7 cellular contexts compared by ENCODE assay signal in the genomic region with DNA sequence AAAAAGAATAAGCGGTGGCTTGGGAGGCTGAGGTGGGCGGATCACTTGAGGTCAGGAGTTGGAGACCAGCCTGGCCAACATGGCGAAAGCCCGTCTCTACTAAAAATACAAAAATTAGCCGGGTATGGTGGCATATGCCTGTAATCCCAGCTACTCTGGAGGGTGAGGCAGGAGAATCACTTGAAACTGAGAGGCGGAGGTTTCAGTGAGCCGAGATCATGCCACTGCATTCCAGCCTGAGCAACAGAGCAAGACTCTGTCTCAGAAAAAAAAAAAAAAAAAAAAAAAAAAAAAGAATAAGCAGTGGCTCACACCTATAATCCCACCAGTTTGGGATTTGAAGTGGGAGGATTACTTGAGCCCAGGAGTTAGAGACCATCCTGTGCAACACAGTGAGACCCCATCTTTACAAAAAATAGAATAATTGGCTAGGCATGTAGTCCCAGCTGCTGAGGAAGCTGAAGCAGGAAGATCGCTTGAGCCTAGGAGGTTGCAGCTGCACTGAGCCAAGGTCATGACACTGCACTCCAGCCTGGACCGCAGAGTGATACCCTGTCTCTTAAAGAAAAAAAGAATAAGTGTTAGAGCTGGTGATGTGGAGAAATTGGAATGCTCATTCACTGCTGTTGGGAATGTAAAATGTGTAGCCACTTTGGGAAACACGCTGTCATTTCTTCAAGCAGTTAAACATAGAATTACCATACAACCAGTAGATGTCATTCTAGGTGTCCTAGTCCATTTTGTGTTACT. TPM values are rescaled to one million over a fixed set of nuclear protein-coding genes. Genes with fewer than 3 reads are reported as not detected.
DNase-seq lines count a peak whose midpoint lies in the region; ATAC-seq and TF ChIP-seq lines count a peak whose summit lies in the region.
"Not testable (repeated sequence)": the region's sequence is repeated elsewhere in the genome, so short reads cannot be mapped to it uniquely, and the experiment has no call there.

No MANE protein-coding gene starts in this region.

- not testable (repeated sequence) for TF ChIP-seq CTCF in astrocyte of the spinal cord (IDR thresholded peaks at IDR 0.05; ENCODE audit: low read depth, low read length); fibroblast of lung (conservative IDR thresholded peaks at IDR 0.05 in 1 of 2, IDR thresholded peaks at IDR 0.05 in 1 of 2; ENCODE audit: low read depth in 1 of 2, low read length in 2 of 2)

- in situ Hi-C loops in GM23248 (cut with MboI); astrocyte of the spinal cord (cut with HindIII; ENCODE audit: low sequenced_read_pairs): not testable (repeated sequence)

- not testable (repeated sequence) for H3K9ac ChIP-seq in GM23248; fibroblast of lung (ENCODE audit: insufficient read depth, low read length)

- not testable (repeated sequence) for H3K4me3 ChIP-seq in GM23248; astrocyte of the spinal cord (ENCODE audit: low read depth, low read length); fibroblast of lung (replicated peaks in 1 of 4; ENCODE audit: control extremely low read depth in 1 of 4, insufficient read depth in 1 of 4, low read depth in 3 of 4, low read length in 4 of 4)

- intact Hi-C loops in sciatic nerve (cut with DNase I): not testable (repeated sequence)

- H3K79me2 ChIP-seq in GM23248 (ENCODE audit: insufficient read depth) (peaks cover 86% of the 10 kb centered on the region), fibroblast of lung (ENCODE audit: control insufficient read depth, insufficient read depth, low read length) (peaks cover 12% of the 10 kb centered on the region)

- 95 to 98% methylated on average over 10 of the region's 10 CpGs for WGBS in GM23248 (ENCODE audit: low coverage in 1 of 2, low lambda C conversion rate in 2 of 2, missing lambda C conversion rate in 2 of 2), 2 experiments

- H3K36me3 ChIP-seq in GM23248 (ENCODE audit: low read depth); fibroblast of lung (ENCODE audit: control insufficient read depth, insufficient read depth, low read length): not testable (repeated sequence)

- H2AFZ ChIP-seq in GM23248; fibroblast of lung (ENCODE audit: low read length): not testable (repeated sequence)

- DNase-seq in GM23248 (peak; percentile 18), NCI-H82 (lab: John Stamatoyannopoulos, UW) (peak; percentile 70), astrocyte of the spinal cord (ENCODE audit: low read depth, low spot score) (peak; percentile 24), fibroblast of lung (ENCODE audit: low read depth in 2 of 2) (peak; percentile 67 to 77), hepatic stellate cell (ENCODE audit: low spot score) (peak; percentile 27), myocyte (ENCODE audit: low read depth) (peak; percentile 26)
- not testable (repeated sequence) for DNase-seq in sciatic nerve (ENCODE audit: low spot score)

- H3F3A ChIP-seq in GM23248 (ENCODE audit: insufficient read depth): not testable (repeated sequence)

- not testable (repeated sequence) for H3K4me2 ChIP-seq in GM23248 (ENCODE audit: unreplicated experiment)
- H3K4me2 ChIP-seq in fibroblast of lung (ENCODE audit: extremely low read depth, insufficient read depth, low read length): peak overlapping the region; percentile 25

- not testable (repeated sequence) for H4K20me1 ChIP-seq in GM23248 (ENCODE audit: insufficient read depth); fibroblast of lung (ENCODE audit: control insufficient read depth, extremely low read depth, insufficient read depth, low read length)

- peak; percentile 86 for ATAC-seq in sciatic nerve

- H3K27ac ChIP-seq in GM23248 (peak overlapping the region; percentile 56; the same call in 1 of the 2 replicates), fibroblast of lung (ENCODE audit: insufficient read depth, low read length) (peak overlapping the region; percentile 51)

- H3K9me2 ChIP-seq in GM23248 (ENCODE audit: insufficient read depth): not testable (repeated sequence)

- 0 out of 2 replicates have a peak, but pooled peaks cover 15% of the 10 kb centered on the region for H3K4me1 ChIP-seq in GM23248 (ENCODE audit: insufficient read depth)
- H3K4me1 ChIP-seq in fibroblast of lung (ENCODE audit: control insufficient read depth, extremely low read depth, insufficient read depth, low read length): peaks cover 11% of the 10 kb centered on the region

- H3K27me3 ChIP-seq in GM23248 (replicated peaks; ENCODE audit: insufficient read depth); fibroblast of lung (ENCODE audit: control insufficient read depth, insufficient read depth, low read length): not testable (repeated sequence)

- not testable (repeated sequence) for H3K9me3 ChIP-seq in GM23248 (ENCODE audit: low read depth); fibroblast of lung (ENCODE audit: control insufficient read depth, insufficient read depth, low read depth, low read length)

RNA-seq across cellular contexts. Expression of a gene that starts 12.5 kb away (rescaled TPM):
- 13.8 and 13.9 TPM in 2 replicates for total RNA-seq in GM23248 (2014; rRNA removed; shearing (Covaris generic))
- 8.4 and 9.7 TPM in 2 replicates for polyA plus RNA-seq in GM23248 (2016; fragmentation: Nextera tagmentation; extraction: Ambion mirVana)
- total RNA-seq in fibroblast of lung: 11.8 and 16.3 TPM in 2 replicates
- 13.1 and 13.7 TPM in 2 replicates for polyA plus RNA-seq in fibroblast of lung
- 11.7 and 13.0 TPM in 2 replicates for polyA plus RNA-seq in fibroblast of lung (2012)
- 53.2 and 73.3 TPM in 2 replicates for polyA minus RNA-seq in fibroblast of lung (ENCODE audit: low replicate concordance)
- total RNA-seq in myocyte: 29.2 and 33.7 TPM in 2 replicates
- 31.3 TPM for polyA plus RNA-seq in myocyte (2012)
- total RNA-seq in sciatic nerve: 35.8 TPM
